ENCODE assay signal across 8 cellular contexts in genomic region chr11:88414385-88414861, GRCh38.
A peak's percentile ranks its signal among the peaks of the same experiment; 100 is the strongest.
DNase-seq lines count a peak whose midpoint lies in the region; ATAC-seq and TF ChIP-seq lines count a peak whose summit lies in the region.

No MANE protein-coding gene starts in this region.

- no peaks in the 10 kb centered on the region for H3K9me3 Mint-ChIP-seq in endodermal cell

- H3K9ac ChIP-seq in endodermal cell (ENCODE audit: extremely low read depth, low read length, poor library complexity, severe bottlenecking) = no peak overlapping the region

- H3K27ac ChIP-seq in mesodermal cell (ENCODE audit: low read depth, low read length, severe bottlenecking) (peak overlapping the region; percentile 52), endodermal cell (ENCODE audit: low read depth, low read length) (no peak overlapping the region)

- in situ Hi-C loops in astrocyte of the cerebellum (cut with HindIII; ENCODE audit: low sequenced_read_pairs) = loop anchor here (10.0 to 25.0 kb wide), 2 partner anchors 60 to 123 kb away; no protein-coding TSS in a partner anchor

- peak; percentile 56 for ATAC-seq in GM18861 (IDR thresholded peaks at IDR 0.05; ENCODE audit: unreplicated experiment)

- H3K4me1 Mint-ChIP-seq in endodermal cell = peaks cover 11% of the 10 kb centered on the region

- DNase-seq in A172 (ENCODE audit: low spot score) = peak; percentile 6
- DNase-seq in MV-4-11 (lab: John Stamatoyannopoulos, UW) = peak; percentile 63
- peak; percentile 75 for DNase-seq in astrocyte of the cerebellum (ENCODE audit: low read depth)
- no peak for DNase-seq in NCI-H1436 treated with DMSO at 0.1 percent for 48 hours (lab: John Stamatoyannopoulos, UW)
- DNase-seq in endodermal cell = no peak
- DNase-seq in ureter (ENCODE audit: low spot score) = no peak

- H3K36me3 ChIP-seq in mesodermal cell (ENCODE audit: control insufficient read depth, insufficient read depth, low read length) (no peaks in the 10 kb centered on the region), endodermal cell (ENCODE audit: control insufficient read depth, insufficient read depth, low read length) (no peaks in the 10 kb centered on the region)

- peaks cover 11% of the 10 kb centered on the region for H3K27me3 Mint-ChIP-seq in endodermal cell (ENCODE audit: insufficient read depth)

- H3K27ac Mint-ChIP-seq in endodermal cell = no peak overlapping the region

- H3K4me1 ChIP-seq in mesodermal cell (ENCODE audit: control insufficient read depth, insufficient read depth, low read length, poor library complexity, severe bottlenecking) = peaks cover 13% of the 10 kb centered on the region
- H3K4me1 ChIP-seq in endodermal cell (ENCODE audit: control insufficient read depth, insufficient read depth, low read length) = no peaks in the 10 kb centered on the region

- H3K4me3 ChIP-seq in astrocyte of the cerebellum (ENCODE audit: low read depth, low read length) (no peak overlapping the region), mesodermal cell (ENCODE audit: extremely low read depth, insufficient read depth, low read length, poor library complexity, severe bottlenecking) (no peak overlapping the region), endodermal cell (ENCODE audit: low read length) (no peak overlapping the region)

- TF ChIP-seq CTCF in astrocyte of the cerebellum (IDR thresholded peaks at IDR 0.05; ENCODE audit: low read depth, low read length, missing control alignments) (no peak), endodermal cell (conservative IDR thresholded peaks at IDR 0.05) (no peak)

- 73 to 78% methylated on average over 3 to 5 of the region's 5 CpGs for WGBS in mesodermal cell (ENCODE audit: insufficient coverage in 2 of 2), 2 experiments
- WGBS in endodermal cell (ENCODE audit: insufficient coverage in 1 of 2, insufficient read length in 1 of 2), 2 experiments = 70 to 84% methylated on average over 3 to 5 of the region's 5 CpGs

- H3K4me3 Mint-ChIP-seq in endodermal cell = no peak overlapping the region

- H3K27me3 ChIP-seq in endodermal cell (ENCODE audit: control insufficient read depth, insufficient read depth, low read length, poor library complexity, severe bottlenecking) = peaks cover 10% of the 10 kb centered on the region

- H3K9me3 ChIP-seq in mesodermal cell (ENCODE audit: control insufficient read depth, low read length) (no peaks in the 10 kb centered on the region), endodermal cell (ENCODE audit: control insufficient read depth, low read length) (no peaks in the 10 kb centered on the region)

- no peaks in the 10 kb centered on the region for H3K36me3 Mint-ChIP-seq in endodermal cell (ENCODE audit: low read depth)

Comparison
In these comparisons a context has a peak if more than half of its experiments do, and no peak if none do; other contexts are left out.
1. DNase-seq: peak in A172 (single experiment), MV-4-11 (single experiment) and astrocyte of the cerebellum (single experiment); none in NCI-H1436 treated with DMSO at 0.1 percent for 48 hours (single experiment), endodermal cell (single experiment) and ureter (single experiment).